Comparison of ENCODE assay signal across 1 cellular context in genomic region chr12:6914246-6914947, GRCh38.
A peak's percentile ranks its signal among the peaks of the same experiment; 100 is the strongest.
TF ChIP-seq lines count a peak whose summit lies in the region.

ENO2 (plus strand) TSS chr12:6914580; CDS start chr12:6915833, 1,253 bp downstream.

TF ChIP-seq in HEK293, 187 proteins besides CTCF, POLR2A, EP300 and RAD21 (continued from another document and continues in another):
- TF ChIP-seq, protein P1, sequence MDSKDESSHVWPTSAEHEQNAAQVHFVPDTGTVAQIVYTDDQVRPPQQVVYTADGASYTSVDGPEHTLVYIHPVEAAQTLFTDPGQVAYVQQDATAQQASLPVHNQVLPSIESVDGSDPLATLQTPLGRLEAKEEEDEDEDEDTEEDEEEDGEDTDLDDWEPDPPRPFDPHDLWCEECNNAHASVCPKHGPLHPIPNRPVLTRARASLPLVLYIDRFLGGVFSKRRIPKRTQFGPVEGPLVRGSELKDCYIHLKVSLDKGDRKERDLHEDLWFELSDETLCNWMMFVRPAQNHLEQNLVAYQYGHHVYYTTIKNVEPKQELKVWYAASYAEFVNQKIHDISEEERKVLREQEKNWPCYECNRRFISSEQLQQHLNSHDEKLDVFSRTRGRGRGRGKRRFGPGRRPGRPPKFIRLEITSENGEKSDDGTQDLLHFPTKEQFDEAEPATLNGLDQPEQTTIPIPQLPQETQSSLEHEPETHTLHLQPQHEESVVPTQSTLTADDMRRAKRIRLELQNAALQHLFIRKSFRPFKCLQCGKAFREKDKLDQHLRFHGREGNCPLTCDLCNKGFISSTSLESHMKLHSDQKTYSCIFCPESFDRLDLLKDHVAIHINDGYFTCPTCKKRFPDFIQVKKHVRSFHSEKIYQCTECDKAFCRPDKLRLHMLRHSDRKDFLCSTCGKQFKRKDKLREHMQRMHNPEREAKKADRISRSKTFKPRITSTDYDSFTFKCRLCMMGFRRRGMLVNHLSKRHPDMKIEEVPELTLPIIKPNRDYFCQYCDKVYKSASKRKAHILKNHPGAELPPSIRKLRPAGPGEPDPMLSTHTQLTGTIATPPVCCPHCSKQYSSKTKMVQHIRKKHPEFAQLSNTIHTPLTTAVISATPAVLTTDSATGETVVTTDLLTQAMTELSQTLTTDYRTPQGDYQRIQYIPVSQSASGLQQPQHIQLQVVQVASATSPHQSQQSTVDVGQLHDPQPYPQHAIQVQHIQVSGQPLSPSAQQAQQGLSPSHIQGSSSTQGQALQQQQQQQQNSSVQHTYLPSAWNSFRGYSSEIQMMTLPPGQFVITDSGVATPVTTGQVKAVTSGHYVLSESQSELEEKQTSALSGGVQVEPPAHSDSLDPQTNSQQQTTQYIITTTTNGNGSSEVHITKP (tag by site-specific recombination; IDR thresholded peaks at IDR 0.05), result no peak; the same call in 1 of the 2 replicates
- no peak for TF ChIP-seq SCRT2 (tag by site-specific recombination; IDR thresholded peaks at IDR 0.05)
- TF ChIP-seq HIC1 (tag by site-specific recombination; IDR thresholded peaks at IDR 0.05), result peak; percentile 39; the same call in 1 of the 2 replicates
- no peak for TF ChIP-seq ZNF148 (tag by site-specific recombination; IDR thresholded peaks at IDR 0.05; ENCODE audit: borderline replicate concordance)
- TF ChIP-seq ZNF558 (tag by site-specific recombination; IDR thresholded peaks at IDR 0.05), result no peak
- peak; percentile 70; the same call in 1 of the 2 replicates for TF ChIP-seq ZEB2 (tag by site-specific recombination; IDR thresholded peaks at IDR 0.05)
- no peak for TF ChIP-seq REST (tag by site-specific recombination; IDR thresholded peaks at IDR 0.05)
- no peak for TF ChIP-seq ZNF560 (tag by site-specific recombination; IDR thresholded peaks at IDR 0.05; ENCODE audit: borderline replicate concordance)
- TF ChIP-seq, protein P2, sequence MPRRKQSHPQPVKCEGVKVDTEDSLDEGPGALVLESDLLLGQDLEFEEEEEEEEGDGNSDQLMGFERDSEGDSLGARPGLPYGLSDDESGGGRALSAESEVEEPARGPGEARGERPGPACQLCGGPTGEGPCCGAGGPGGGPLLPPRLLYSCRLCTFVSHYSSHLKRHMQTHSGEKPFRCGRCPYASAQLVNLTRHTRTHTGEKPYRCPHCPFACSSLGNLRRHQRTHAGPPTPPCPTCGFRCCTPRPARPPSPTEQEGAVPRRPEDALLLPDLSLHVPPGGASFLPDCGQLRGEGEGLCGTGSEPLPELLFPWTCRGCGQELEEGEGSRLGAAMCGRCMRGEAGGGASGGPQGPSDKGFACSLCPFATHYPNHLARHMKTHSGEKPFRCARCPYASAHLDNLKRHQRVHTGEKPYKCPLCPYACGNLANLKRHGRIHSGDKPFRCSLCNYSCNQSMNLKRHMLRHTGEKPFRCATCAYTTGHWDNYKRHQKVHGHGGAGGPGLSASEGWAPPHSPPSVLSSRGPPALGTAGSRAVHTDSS (tag by site-specific recombination; IDR thresholded peaks at IDR 0.05), result no peak
- no peak for TF ChIP-seq ZFP3 (tag by site-specific recombination; IDR thresholded peaks at IDR 0.05; ENCODE audit: low read depth)
- peak; percentile 79 for TF ChIP-seq ZNF600 (tag by site-specific recombination; IDR thresholded peaks at IDR 0.05)
- no peak for TF ChIP-seq ZSCAN23 (tag by site-specific recombination; IDR thresholded peaks at IDR 0.05)
- no peak for TF ChIP-seq SP2 (tag by site-specific recombination; IDR thresholded peaks at IDR 0.05)
- TF ChIP-seq ZNF24 (tag by site-specific recombination; IDR thresholded peaks at IDR 0.05), result peak; percentile 37; the same call in 1 of the 2 replicates
- TF ChIP-seq SP3 (tag by site-specific recombination; IDR thresholded peaks at IDR 0.05), result 0 out of 2 replicates have a peak, but pooled peaks have one; percentile 28
- TF ChIP-seq ZNF843 (tag by site-specific recombination; IDR thresholded peaks at IDR 0.05), result 0 out of 2 replicates have a peak, but pooled peaks have one; percentile 15
- no peak for TF ChIP-seq ZNF791 (tag by site-specific recombination; IDR thresholded peaks at IDR 0.05)
- TF ChIP-seq, protein P3, sequence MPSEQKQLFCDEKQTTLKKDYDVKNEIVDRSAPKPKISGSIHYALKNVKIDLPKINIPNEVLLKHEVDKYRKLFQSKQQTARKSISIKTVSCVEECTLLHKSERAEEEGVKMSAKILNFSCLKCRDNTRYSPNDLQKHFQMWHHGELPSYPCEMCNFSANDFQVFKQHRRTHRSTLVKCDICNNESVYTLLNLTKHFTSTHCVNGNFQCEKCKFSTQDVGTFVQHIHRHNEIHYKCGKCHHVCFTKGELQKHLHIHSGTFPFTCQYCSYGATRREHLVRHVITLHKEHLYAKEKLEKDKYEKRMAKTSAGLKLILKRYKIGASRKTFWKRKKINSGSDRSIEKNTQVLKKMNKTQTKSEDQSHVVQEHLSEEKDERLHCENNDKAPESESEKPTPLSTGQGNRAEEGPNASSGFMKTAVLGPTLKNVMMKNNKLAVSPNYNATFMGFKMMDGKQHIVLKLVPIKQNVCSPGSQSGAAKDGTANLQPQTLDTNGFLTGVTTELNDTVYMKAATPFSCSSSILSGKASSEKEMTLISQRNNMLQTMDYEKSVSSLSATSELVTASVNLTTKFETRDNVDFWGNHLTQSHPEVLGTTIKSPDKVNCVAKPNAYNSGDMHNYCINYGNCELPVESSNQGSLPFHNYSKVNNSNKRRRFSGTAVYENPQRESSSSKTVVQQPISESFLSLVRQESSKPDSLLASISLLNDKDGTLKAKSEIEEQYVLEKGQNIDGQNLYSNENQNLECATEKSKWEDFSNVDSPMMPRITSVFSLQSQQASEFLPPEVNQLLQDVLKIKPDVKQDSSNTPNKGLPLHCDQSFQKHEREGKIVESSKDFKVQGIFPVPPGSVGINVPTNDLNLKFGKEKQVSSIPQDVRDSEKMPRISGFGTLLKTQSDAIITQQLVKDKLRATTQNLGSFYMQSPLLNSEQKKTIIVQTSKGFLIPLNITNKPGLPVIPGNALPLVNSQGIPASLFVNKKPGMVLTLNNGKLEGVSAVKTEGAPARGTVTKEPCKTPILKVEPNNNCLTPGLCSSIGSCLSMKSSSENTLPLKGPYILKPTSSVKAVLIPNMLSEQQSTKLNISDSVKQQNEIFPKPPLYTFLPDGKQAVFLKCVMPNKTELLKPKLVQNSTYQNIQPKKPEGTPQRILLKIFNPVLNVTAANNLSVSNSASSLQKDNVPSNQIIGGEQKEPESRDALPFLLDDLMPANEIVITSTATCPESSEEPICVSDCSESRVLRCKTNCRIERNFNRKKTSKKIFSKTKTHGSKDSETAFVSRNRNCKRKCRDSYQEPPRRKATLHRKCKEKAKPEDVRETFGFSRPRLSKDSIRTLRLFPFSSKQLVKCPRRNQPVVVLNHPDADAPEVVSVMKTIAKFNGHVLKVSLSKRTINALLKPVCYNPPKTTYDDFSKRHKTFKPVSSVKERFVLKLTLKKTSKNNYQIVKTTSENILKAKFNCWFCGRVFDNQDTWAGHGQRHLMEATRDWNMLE (tag by site-specific recombination; conservative IDR thresholded peaks at IDR 0.05; ENCODE audit: low read depth), result no peak
- TF ChIP-seq ZNF629 (tag by site-specific recombination; IDR thresholded peaks at IDR 0.05), result 0 out of 2 replicates have a peak, but pooled peaks have one; percentile 30
- TF ChIP-seq KLF8 (tag by site-specific recombination; IDR thresholded peaks at IDR 0.05), result peak; percentile 70; the same call in 1 of the 2 replicates
- TF ChIP-seq ZBTB10 (tag by site-specific recombination; IDR thresholded peaks at IDR 0.05), result peak; percentile 53; the same call in 1 of the 2 replicates
- 0 out of 2 replicates have a peak, but pooled peaks have one; percentile 26 for TF ChIP-seq ZBTB44 (tag by site-specific recombination; IDR thresholded peaks at IDR 0.05)
